ENCODE assay signal across 33 cellular contexts in the genomic region with DNA sequence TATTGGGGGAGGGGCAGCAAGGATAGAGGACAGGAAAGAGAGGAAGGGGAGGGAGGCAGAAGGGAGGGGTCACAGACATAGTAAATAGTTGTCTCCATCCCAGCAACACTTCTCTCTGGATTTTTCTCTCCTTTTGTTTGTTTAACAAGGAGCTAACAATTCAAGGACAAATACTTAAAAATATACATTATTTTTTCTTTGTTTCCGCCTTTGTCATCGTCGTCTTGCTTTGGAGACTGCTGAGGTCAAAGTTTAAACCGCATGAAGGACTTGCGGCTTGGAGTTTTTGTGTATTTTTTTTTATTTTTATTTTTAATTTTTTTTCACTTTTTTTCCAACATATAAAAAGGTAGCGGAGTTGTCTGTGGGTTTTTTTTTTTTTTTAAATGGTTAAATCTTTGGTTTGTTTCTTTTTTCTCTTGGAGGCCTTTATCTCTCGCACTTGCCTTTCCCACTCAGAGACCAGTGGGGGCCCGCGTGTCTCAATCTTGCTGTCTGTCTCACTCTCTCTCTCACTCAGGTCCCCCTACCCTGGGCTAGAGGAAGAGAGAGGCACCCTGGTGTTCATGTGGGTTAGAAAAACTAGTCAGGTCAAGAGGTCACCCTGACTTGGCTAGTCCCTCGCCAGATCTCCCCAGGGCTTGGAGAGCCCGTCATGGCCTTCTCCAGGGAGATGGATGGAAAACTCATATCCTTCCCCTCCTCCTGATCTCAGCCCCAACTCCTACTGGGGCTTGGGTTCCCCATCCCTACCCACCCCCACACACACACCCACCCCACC. TPM values are rescaled to one million over a fixed set of nuclear protein-coding genes. Genes with fewer than 3 reads are reported as not detected.
A peak's percentile ranks its signal among the peaks of the same experiment; 100 is the strongest.
DNase-seq lines count a peak whose midpoint lies in the region; ATAC-seq and TF ChIP-seq lines count a peak whose summit lies in the region.
"Had no signal": no experiment of that assay in that cellular context is flagged by ENCODE, and none has a peak within 500 bp of the region (broad histone marks: within the 10 kb centered on the region; RNA-seq: fewer than 3 reads in every experiment).

No MANE protein-coding gene starts in this region.

- TF ChIP-seq CTCF in mammary epithelial cell (conservative IDR thresholded peaks at IDR 0.05 in 1 of 2, IDR thresholded peaks at IDR 0.05 in 1 of 2; ENCODE audit: extremely low read depth in 1 of 2, insufficient read depth in 1 of 2, low read depth in 1 of 2, low read length in 2 of 2), result no peak
- no peak for TF ChIP-seq CTCF in breast epithelium (IDR thresholded peaks at IDR 0.05)
- TF ChIP-seq CTCF in chondrocyte (IDR thresholded peaks at IDR 0.05), result no peak
- no peak for TF ChIP-seq CTCF in osteocyte (IDR thresholded peaks at IDR 0.05)

- BruUV-seq in mammary epithelial cell (replicated peaks; lab: Mats Ljungman, UMichigan), result TSS peak; percentile 10

- H3K4me3 Mint-ChIP-seq in chondrocyte (ENCODE audit: unreplicated experiment), result no peak overlapping the region
- no peak overlapping the region for H3K4me3 Mint-ChIP-seq in osteocyte (ENCODE audit: unreplicated experiment)
- H3K4me3 Mint-ChIP-seq: activated CD4-positive, alpha-beta T cell treated with anti-CD3 and anti-CD28 coated beads, Interleukin-2, amount 10 ng/mL, durations not matched to agents 24 days and 14 days; activated T-cell treated with anti-CD3 and anti-CD28 coated beads, Interleukin-2, amount 50 U/mL, for 4 hours; CD8-positive, alpha-beta memory T cell had no signal

- H3K9me3 Mint-ChIP-seq in chondrocyte (ENCODE audit: low read depth) (no peaks in the 10 kb centered on the region), osteocyte (ENCODE audit: unreplicated experiment) (no peaks in the 10 kb centered on the region)
- H3K9me3 Mint-ChIP-seq: activated CD4-positive, alpha-beta T cell treated with anti-CD3 and anti-CD28 coated beads, Interleukin-2, amount 10 ng/mL, durations not matched to agents 24 days and 14 days; activated T-cell treated with anti-CD3 and anti-CD28 coated beads, Interleukin-2, amount 50 U/mL, for 4 hours; CD8-positive, alpha-beta memory T cell had no signal

- H3K36me3 Mint-ChIP-seq in chondrocyte (ENCODE audit: low read depth) (peaks cover 5% of the 10 kb centered on the region), osteocyte (ENCODE audit: unreplicated experiment) (peaks cover 9% of the 10 kb centered on the region)

- H3K4me1 ChIP-seq in mammary epithelial cell (ENCODE audit: insufficient read depth, low read length), result peaks cover 17% of the 10 kb centered on the region
- no peaks in the 10 kb centered on the region for H3K4me1 ChIP-seq in breast epithelium
- H3K4me1 ChIP-seq: prostate gland had no signal

- H3K27ac Mint-ChIP-seq in chondrocyte (ENCODE audit: unreplicated experiment), result peak overlapping the region; percentile 66
- H3K27ac Mint-ChIP-seq in osteocyte (ENCODE audit: unreplicated experiment), result peak overlapping the region; percentile 60
- H3K27ac Mint-ChIP-seq: activated CD4-positive, alpha-beta T cell treated with anti-CD3 and anti-CD28 coated beads, Interleukin-2, amount 10 ng/mL, durations not matched to agents 24 days and 14 days had no signal

- no peak overlapping the region for H3K4me2 ChIP-seq in mammary epithelial cell (ENCODE audit: insufficient read depth, low read depth, low read length)
- H3K4me2 ChIP-seq: KMS-11, PC-9 had no signal

- no peaks in the 10 kb centered on the region for H4K20me1 ChIP-seq in mammary epithelial cell (ENCODE audit: insufficient read depth, low read length)

- H3K79me2 ChIP-seq in mammary epithelial cell (ENCODE audit: insufficient read depth, low read length), result peaks cover 7% of the 10 kb centered on the region

- no peak for DNase-seq in mammary epithelial cell
- DNase-seq in breast epithelium (ENCODE audit: low spot score in 2 of 2), result no peak
- DNase-seq in M059J (ENCODE audit: low read depth), result peak; percentile 41
- DNase-seq in chondrocyte (ENCODE audit: low spot score), result no peak
- DNase-seq in osteocyte (ENCODE audit: extremely low spot score, unreplicated experiment), result no peak
- DNase-seq in hypothalamus (lab: John Stamatoyannopoulos, UW), result no peak
- DNase-seq in NCI-H526 (lab: John Stamatoyannopoulos, UW), result no peak
- DNase-seq: activated CD4-positive, alpha-beta T cell treated with anti-CD3 and anti-CD28 coated beads, Interleukin-2, amount 10 ng/mL, durations not matched to agents 24 days and 14 days; activated naive CD4-positive, alpha-beta T cell treated with Interleukin-2 at 50 U/mL for 16 hours; activated T-cell treated with anti-CD3 and anti-CD28 coated beads, Interleukin-2, amount 50 U/mL, for 4 hours; AML-193; brain microvascular endothelial cell; CD8-positive, alpha-beta memory T cell; effector CD8-positive, alpha-beta T cell; foreskin fibroblast; GDM1; head of caudate nucleus; kidney glomerular epithelial cell; NCI-H146; NCI-H2171; NCI-H524 treated with DMSO at 0.1 percent for 48 hours; PC-9; SHP77; T-helper 9 cell; WERI-Rb-1 had no signal

- H3K27me3 Mint-ChIP-seq in chondrocyte (ENCODE audit: low read depth) (no peaks in the 10 kb centered on the region), osteocyte (ENCODE audit: unreplicated experiment) (no peaks in the 10 kb centered on the region)
- H3K27me3 Mint-ChIP-seq: activated CD4-positive, alpha-beta T cell treated with anti-CD3 and anti-CD28 coated beads, Interleukin-2, amount 10 ng/mL, durations not matched to agents 24 days and 14 days; CD8-positive, alpha-beta memory T cell had no signal

- H3K27me3 ChIP-seq in mammary epithelial cell (ENCODE audit: insufficient read depth, low read length), result no peaks in the 10 kb centered on the region
- H3K27me3 ChIP-seq in breast epithelium, result no peaks in the 10 kb centered on the region
- H3K27me3 ChIP-seq: brain microvascular endothelial cell, neutrophil, tibial nerve had no signal

- 91% methylated on average over 9 of the region's 11 CpGs for WGBS in mammary epithelial cell (ENCODE audit: low coverage, missing lambda C conversion rate)

- H3K27ac ChIP-seq in mammary epithelial cell (ENCODE audit: insufficient read depth, low read depth, low read length) (no peak overlapping the region), breast epithelium (no peak overlapping the region)
- H3K27ac ChIP-seq: brain microvascular endothelial cell, KMS-11, neutrophil, PC-9, prostate gland, tibial nerve, WERI-Rb-1 had no signal

- no peak overlapping the region for H2AFZ ChIP-seq in mammary epithelial cell (ENCODE audit: low read depth, low read length)
- H2AFZ ChIP-seq: PC-9 had no signal

- in situ Hi-C loops in mammary epithelial cell (cut with MboI; ENCODE audit: low sequenced_read_pairs in 2 of 2), result no loop called here

- CTCF ChIA-PET in mammary epithelial cell (lab: Charles Lee; ENCODE audit: low non-redundant PET), result no interaction called here

- no peak overlapping the region for H3K9ac ChIP-seq in mammary epithelial cell (ENCODE audit: insufficient read depth, low read length)
- H3K9ac ChIP-seq: KMS-11 had no signal

- H3K36me3 ChIP-seq in mammary epithelial cell (ENCODE audit: insufficient read depth, low read length) (peaks cover 3% of the 10 kb centered on the region), breast epithelium (no peaks in the 10 kb centered on the region)
- H3K36me3 ChIP-seq: prostate gland had no signal

- H3K4me1 Mint-ChIP-seq in chondrocyte (ENCODE audit: low read depth) (peaks cover 21% of the 10 kb centered on the region), osteocyte (ENCODE audit: unreplicated experiment) (peaks cover 31% of the 10 kb centered on the region)

- no peak for ATAC-seq in HG02970 (IDR thresholded peaks at IDR 0.05; ENCODE audit: low FRiP score, unreplicated experiment)
- ATAC-seq: activated T-cell treated with anti-CD3 and anti-CD28 coated beads, Interleukin-2, amount 50 U/mL, for 4 hours; HCT116 had no signal

- no peak for TF ChIP-seq POLR2A in breast epithelium (IDR thresholded peaks at IDR 0.05)

- H3K9me3 ChIP-seq in mammary epithelial cell (replicated peaks; ENCODE audit: insufficient read depth, low read length), result no peaks in the 10 kb centered on the region
- no peaks in the 10 kb centered on the region for H3K9me3 ChIP-seq in breast epithelium
- H3K9me3 ChIP-seq: neutrophil, prostate gland, tibial nerve had no signal

- H3K4me3 ChIP-seq in mammary epithelial cell (replicated peaks in 1 of 3; ENCODE audit: insufficient read depth in 1 of 3, low read depth in 2 of 3, low read length in 3 of 3) (no peak overlapping the region), breast epithelium (no peak overlapping the region)
- H3K4me3 ChIP-seq: PC-9, prostate gland, tibial nerve had no signal

- dilution Hi-C loops in mammary epithelial cell (cut with HindIII; ENCODE audit: low sequenced_read_pairs), result no loop called here

- intact Hi-C loops in mammary epithelial cell (cut with micrococcal nuclease), result no loop called here
- intact Hi-C loops in breast epithelium (cut with DNase I; ENCODE audit: low total_unique reads), result no loop called here

RNA-seq across cellular contexts. Expression of gene ZNF574, which starts 11.0 kb away (rescaled TPM):
- 10 to 100 TPM; 16.8 to 19.7 TPM for total RNA-seq in mammary epithelial cell
- 16.6 TPM for polyA plus RNA-seq in mammary epithelial cell
- 20.6 TPM for polyA minus RNA-seq in mammary epithelial cell
- total RNA-seq in breast epithelium, result 10 to 100 TPM; 13.8 to 19.2 (median 15.1) TPM
- 18.1 and 29.9 TPM in 2 replicates for total RNA-seq in M059J (2014; rRNA removed; shearing (Covaris generic))
- 11.2 to 13.0 TPM (median 12.4 TPM) in 3 replicates for total RNA-seq in chondrocyte
- 15.2 and 15.5 TPM in 2 replicates for total RNA-seq in osteocyte

RNA-seq across cellular contexts. Expression of gene GRIK5, which starts 17.0 kb away (rescaled TPM):
- total RNA-seq in mammary epithelial cell (under 1 TPM in 1 of 2 donors, not detected in 1; 0.45 TPM), breast epithelium (1 to 10 TPM in 2 of 3 donors, not detected in 1; 1.6 to 1.9 TPM), chondrocyte (0.36 to 0.59 TPM (median 0.37 TPM) in 3 replicates), osteocyte (0.38 and 0.55 TPM in 2 replicates)
- polyA plus RNA-seq in mammary epithelial cell, result 0.08 TPM
- polyA minus RNA-seq in mammary epithelial cell, result not detected
- 0.07 TPM in 1 of 2 replicates, not detected in the other for total RNA-seq in M059J (2014; rRNA removed; shearing (Covaris generic))
- total RNA-seq: lung microvascular endothelial cell had no signal
- polyA plus RNA-seq: CD8-positive, alpha-beta memory T cell had no signal

RNA-seq across cellular contexts. Expression of gene POU2F2, which starts 45.3 kb away (rescaled TPM):
- total RNA-seq in mammary epithelial cell (10 to 100 TPM in 1 of 2 donors, under 1 TPM in 1; 0.83 to 12.5 TPM), breast epithelium (1 to 10 TPM; 1.2 to 2.9 (median 1.6) TPM), chondrocyte (0.58 to 1.5 TPM (median 0.62 TPM) in 3 replicates), osteocyte (0.64 and 1.0 TPM in 2 replicates)
- polyA plus RNA-seq in mammary epithelial cell, result 1.3 TPM
- not detected for polyA minus RNA-seq in mammary epithelial cell
- 0.17 and 0.30 TPM in 2 replicates for total RNA-seq in M059J (2014; rRNA removed; shearing (Covaris generic))
- total RNA-seq: A172 had no signal
